8 cellular contexts compared by ENCODE assay signal in the genomic region with DNA sequence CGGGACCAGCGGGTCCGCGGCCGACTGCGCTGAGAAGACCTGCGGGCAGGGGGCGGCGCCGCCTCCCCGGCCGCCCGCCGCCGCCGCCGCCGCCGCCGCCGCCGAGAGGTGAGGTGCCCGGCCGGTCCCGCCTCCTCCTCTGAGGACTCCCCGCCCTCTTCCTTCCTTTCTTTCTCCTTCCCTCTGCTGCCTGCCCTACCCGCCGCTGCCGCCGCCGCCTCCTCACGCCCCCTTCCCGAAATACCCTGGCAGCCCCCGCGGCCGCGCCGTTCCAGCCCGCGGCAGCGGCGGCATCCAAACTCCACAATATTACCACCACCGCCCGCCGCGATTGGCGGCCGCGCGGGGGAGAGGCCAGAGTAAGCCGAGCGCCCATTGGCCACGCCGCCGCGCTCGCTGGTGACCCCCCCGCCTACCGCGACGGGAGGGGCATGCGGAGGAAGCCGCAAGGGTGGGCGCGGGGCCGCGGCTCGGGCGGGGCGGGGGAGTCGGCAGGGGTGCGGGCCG.
DNase-seq lines count a peak whose midpoint lies in the region; ATAC-seq lines count a peak whose summit lies in the region.

No MANE protein-coding gene starts in this region.

- H3K4me3 ChIP-seq in NT2/D1 (ENCODE audit: insufficient read length, low read depth) (peak overlapping the region; percentile 87), mononuclear cell (ENCODE audit: low read length) (peak overlapping the region; percentile 66)

- H3K9me3 ChIP-seq in NT2/D1 (ENCODE audit: insufficient read depth, low read length), result no peaks in the 10 kb centered on the region
- H3K9me3 ChIP-seq in mononuclear cell (ENCODE audit: low read depth, low read length), result no peaks in the 10 kb centered on the region

- no peaks in the 10 kb centered on the region for H3K36me3 ChIP-seq in NT2/D1 (ENCODE audit: insufficient read depth, insufficient read length, low read length)

- H3K27me3 ChIP-seq in NT2/D1 (ENCODE audit: insufficient read depth, insufficient read length), result no peaks in the 10 kb centered on the region
- H3K27me3 ChIP-seq in mononuclear cell (ENCODE audit: insufficient read depth, low read length), result no peaks in the 10 kb centered on the region

- peak; percentile 81 for ATAC-seq in GM21360 (IDR thresholded peaks at IDR 0.05; ENCODE audit: unreplicated experiment)

- peak overlapping the region; percentile 89 for H3K9ac ChIP-seq in NT2/D1 (ENCODE audit: insufficient read length, low read depth)

- no peaks in the 10 kb centered on the region for H3K4me1 ChIP-seq in NT2/D1 (ENCODE audit: insufficient read depth, insufficient read length)
- peaks cover 15% of the 10 kb centered on the region for H3K4me1 ChIP-seq in mononuclear cell (ENCODE audit: insufficient read depth, low read length)

- DNase-seq in COR-L47 (lab: John Stamatoyannopoulos, UW), result peak; percentile 70
- peak; percentile 76 for DNase-seq in HT-29 (ENCODE audit: low spot score)
- peak; percentile 74 for DNase-seq in NT2/D1 (ENCODE audit: low read depth, low spot score)
- DNase-seq in activated CD8-positive, alpha-beta memory T cell treated with anti-CD3 and anti-CD28 coated beads, Interleukin-2, amount 50 U/mL, for 48 hours, result peak; percentile 88
- peak; percentile 65 for DNase-seq in epidermal melanocyte (ENCODE audit: insufficient read length, low spot score)
- peak; percentile 46 to 49 for DNase-seq in stimulated activated CD8-positive, alpha-beta memory T cell treated with anti-CD3 and anti-CD28 coated beads, Interleukin-2, amount 100 ng/mL, for 1 hour (ENCODE audit: low read depth in 2 of 2)

Comparison
In these comparisons a context has a peak if more than half of its experiments do, and no peak if none do; other contexts are left out.
1. Peak in every context shown above with its lines: DNase-seq, ATAC-seq and H3K4me3 ChIP-seq.